ENCODE assay signal across 8 cellular contexts in the genomic region with DNA sequence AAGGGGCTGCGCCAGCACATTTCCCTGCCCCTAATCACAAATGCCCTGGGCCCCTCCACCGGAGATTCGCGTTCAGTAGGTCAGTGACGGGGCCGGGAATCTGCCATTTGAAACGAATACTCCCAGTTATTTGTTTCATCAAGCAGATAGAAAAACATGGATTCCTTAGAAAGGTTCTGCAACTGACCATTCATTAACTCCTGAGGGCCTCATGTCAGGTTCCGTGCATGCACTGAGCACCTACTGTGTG. TPM values are rescaled to one million over a fixed set of nuclear protein-coding genes. Genes with fewer than 3 reads are reported as not detected.
DNase-seq lines count a peak whose midpoint lies in the region; ATAC-seq and TF ChIP-seq lines count a peak whose summit lies in the region.

No MANE protein-coding gene starts in this region.

- H3K4me1 ChIP-seq in body of pancreas (peaks cover 41% of the 10 kb centered on the region), muscle layer of colon (ENCODE audit: insufficient read depth, low read length) (peaks cover 9% of the 10 kb centered on the region)

- no peaks in the 10 kb centered on the region for H3K27me3 Mint-ChIP-seq in CD4-positive, alpha-beta T cell
- H3K27me3 Mint-ChIP-seq in stimulated activated memory B cell treated with anti-CD40 and anti-IgM and Interleukin-4, amounts not matched to agents 10 μg/mL and 1 μg/mL and 100 μg/mL, for 72 hours: no peaks in the 10 kb centered on the region

- H3K9me3 Mint-ChIP-seq in CD4-positive, alpha-beta T cell: no peaks in the 10 kb centered on the region
- H3K9me3 Mint-ChIP-seq in stimulated activated memory B cell treated with anti-CD40 and anti-IgM and Interleukin-4, amounts not matched to agents 10 μg/mL and 1 μg/mL and 100 μg/mL, for 72 hours: no peaks in the 10 kb centered on the region

- peak overlapping the region; percentile 80 for H3K9ac ChIP-seq in muscle layer of colon (ENCODE audit: low read length)

- TF ChIP-seq CTCF in CD4-positive, alpha-beta T cell (IDR thresholded peaks at IDR 0.05): no peak
- no peak for TF ChIP-seq CTCF in body of pancreas (IDR thresholded peaks at IDR 0.05)

- H3K27ac Mint-ChIP-seq in CD4-positive, alpha-beta T cell: no peak overlapping the region
- H3K27ac Mint-ChIP-seq in stimulated activated memory B cell treated with anti-CD40 and anti-IgM and Interleukin-4, amounts not matched to agents 10 μg/mL and 1 μg/mL and 100 μg/mL, for 72 hours: no peak overlapping the region

- H3K4me1 Mint-ChIP-seq in CD4-positive, alpha-beta T cell (ENCODE audit: low read depth): peaks cover 5% of the 10 kb centered on the region
- H3K4me1 Mint-ChIP-seq in stimulated activated memory B cell treated with anti-CD40 and anti-IgM and Interleukin-4, amounts not matched to agents 10 μg/mL and 1 μg/mL and 100 μg/mL, for 72 hours: peaks cover 8% of the 10 kb centered on the region

- H3K36me3 Mint-ChIP-seq in CD4-positive, alpha-beta T cell (ENCODE audit: low read depth): peaks cover 8% of the 10 kb centered on the region
- H3K36me3 Mint-ChIP-seq in stimulated activated memory B cell treated with anti-CD40 and anti-IgM and Interleukin-4, amounts not matched to agents 10 μg/mL and 1 μg/mL and 100 μg/mL, for 72 hours: peaks cover 11% of the 10 kb centered on the region

- no peak for TF ChIP-seq POLR2A in body of pancreas (IDR thresholded peaks at IDR 0.05)

- POLR2A ChIA-PET in CD4-positive, alpha-beta T cell (lab: Charles Lee): interaction anchor here (0.6 to 9.8 kb wide), 9 partner anchors 9 to 144 kb away, joined by 3 to 538 read pairs (median 11); a partner anchor contains a TSS

- H3K36me3 ChIP-seq in body of pancreas (replicated peaks in 1 of 2; ENCODE audit: insufficient read depth in 1 of 2, low read depth in 2 of 2): no peaks in the 10 kb centered on the region
- no peaks in the 10 kb centered on the region for H3K36me3 ChIP-seq in muscle layer of colon (ENCODE audit: insufficient read depth, low read length)

- H3K4me3 Mint-ChIP-seq in CD4-positive, alpha-beta T cell: no peak overlapping the region
- H3K4me3 Mint-ChIP-seq in stimulated activated memory B cell treated with anti-CD40 and anti-IgM and Interleukin-4, amounts not matched to agents 10 μg/mL and 1 μg/mL and 100 μg/mL, for 72 hours: no peak overlapping the region

- H3K27ac ChIP-seq in CD4-positive, alpha-beta T cell (ENCODE audit: low read depth, low read length): peak overlapping the region; percentile 61
- peak overlapping the region; percentile 80 to 88 (median 86) for H3K27ac ChIP-seq in body of pancreas
- peak overlapping the region; percentile 97 for H3K27ac ChIP-seq in muscle layer of colon (ENCODE audit: low read depth, low read length)

- no peak for DNase-seq in CD4-positive, alpha-beta T cell
- DNase-seq in body of pancreas: no peak
- DNase-seq in kidney tubule cell (ENCODE audit: low spot score): no peak
- no peak for DNase-seq in activated T-cell treated with anti-CD3 and anti-CD28 coated beads, Interleukin-2, amount 50 U/mL, for 48 hours

- CTCF ChIA-PET in CD4-positive, alpha-beta T cell (lab: Charles Lee): interaction anchor here (0.6 to 8.3 kb wide), 15 partner anchors 8 to 109 kb away, joined by 3 to 213 read pairs (median 5); a partner anchor contains a TSS

- no peak for ATAC-seq in CD4-positive, alpha-beta T cell (ENCODE audit: poor library complexity)
- peak; percentile 6 for ATAC-seq in HG03025 (IDR thresholded peaks at IDR 0.05; ENCODE audit: low FRiP score, unreplicated experiment)
- no peak for ATAC-seq in body of pancreas
- no peak for ATAC-seq in stimulated activated memory B cell treated with anti-CD40 and anti-IgM and Interleukin-4, amounts not matched to agents 10 μg/mL and 1 μg/mL and 100 μg/mL, for 72 hours
- no peak for ATAC-seq in HG02588 (IDR thresholded peaks at IDR 0.05; ENCODE audit: unreplicated experiment)

- H3K27me3 ChIP-seq in CD4-positive, alpha-beta T cell (ENCODE audit: control insufficient read depth, insufficient read depth, low read length): no peaks in the 10 kb centered on the region
- H3K27me3 ChIP-seq in body of pancreas (no peaks in the 10 kb centered on the region), muscle layer of colon (ENCODE audit: control insufficient read depth in 1 of 2, insufficient read depth in 2 of 2, low read length in 2 of 2) (no peaks in the 10 kb centered on the region)

- no peaks in the 10 kb centered on the region for H3K9me3 ChIP-seq in CD4-positive, alpha-beta T cell (ENCODE audit: control insufficient read depth, low read length)
- no peaks in the 10 kb centered on the region for H3K9me3 ChIP-seq in body of pancreas
- no peaks in the 10 kb centered on the region for H3K9me3 ChIP-seq in muscle layer of colon (ENCODE audit: low read length)

- WGBS in body of pancreas, 2 donors: 0% methylated on average over 1 to 8 of the region's 8 CpGs

- intact Hi-C loops in CD4-positive, alpha-beta T cell (cut with DNase I, micrococcal nuclease): loop anchor here (1.0 to 5.0 kb wide), 4 partner anchors 26 to 78 kb away; a partner anchor contains a TSS
- intact Hi-C loops in body of pancreas (cut with DNase I): no loop called here

- H3K4me3 ChIP-seq in body of pancreas: no peak overlapping the region
- peak overlapping the region; percentile 82 to 91 for H3K4me3 ChIP-seq in muscle layer of colon (ENCODE audit: low read depth in 1 of 2, low read length in 2 of 2)

RNA-seq across cellular contexts. Expression of a gene that starts 25.6 kb away (rescaled TPM):
- 1,000 to 10,000 TPM; 1,389 to 1,410 TPM for total RNA-seq in CD4-positive, alpha-beta T cell
- 100 to 1,000 TPM; 637 to 675 TPM for total RNA-seq in body of pancreas

RNA-seq across cellular contexts. Expression of a gene that starts 48.9 kb away (rescaled TPM):
- total RNA-seq in CD4-positive, alpha-beta T cell: 10 to 100 TPM; 30.8 to 31.0 TPM
- 10 to 100 TPM; 10.1 to 10.5 TPM for total RNA-seq in body of pancreas

RNA-seq across cellular contexts. Expression of a gene that starts 53.4 kb away (rescaled TPM):
- 1 to 10 TPM; 1.6 TPM for total RNA-seq in CD4-positive, alpha-beta T cell
- 1 to 10 TPM; 5.9 to 8.0 TPM for total RNA-seq in body of pancreas

Comparison
In these comparisons a context has a peak if more than half of its experiments do, and no peak if none do; other contexts are left out.
1. H3K4me3 ChIP-seq: peak in muscle layer of colon (2 of 2); none in body of pancreas (0 of 2).
2. Peak in every context shown above with its lines, with median percentiles within 50 percentile points of each other: H3K27ac ChIP-seq.